In genomic region chr1:46285730-46286477, GRCh38 we compare ENCODE assay signal across 9 cellular contexts. TPM values are rescaled to one million over a fixed set of nuclear protein-coding genes. Genes with fewer than 3 reads are reported as not detected.
DNase-seq lines count a peak whose midpoint lies in the region; ATAC-seq and TF ChIP-seq lines count a peak whose summit lies in the region.
"Had no signal": no experiment of that assay in that cellular context is flagged by ENCODE, and none has a peak within 500 bp of the region (broad histone marks: within the 10 kb centered on the region; RNA-seq: fewer than 3 reads in every experiment).

No MANE protein-coding gene starts in this region.

- ATAC-seq in GM21447 (IDR thresholded peaks at IDR 0.05; ENCODE audit: unreplicated experiment), result no peak
- ATAC-seq in GM19463 (IDR thresholded peaks at IDR 0.05; ENCODE audit: unreplicated experiment), result no peak

- H3K4me3 ChIP-seq in HEK293 (ENCODE audit: low read depth, low read length) (no peak overlapping the region), skeletal muscle tissue (ENCODE audit: low read length in 3 of 3) (no peak overlapping the region), thyroid gland (replicated peaks in 1 of 3) (no peak overlapping the region)

- WGBS in thyroid gland, 2 donors, result 89 to 91% methylated on average over 24 to 26 of the region's 27 CpGs

- CTCF ChIA-PET in HEK293 (lab: Yijun Ruan, JAX), result interaction anchor here (1.3 to 1.5 kb wide), 2 partner anchors 9 to 62 kb away, joined by 3 to 13 read pairs; no protein-coding TSS in a partner anchor

- H3K4me1 ChIP-seq in HEK293 (ENCODE audit: control insufficient read depth, insufficient read depth, low read length) (no peaks in the 10 kb centered on the region), skeletal muscle tissue (ENCODE audit: control insufficient read depth in 3 of 3, insufficient read depth in 3 of 3, low read length in 3 of 3) (peaks cover 25 to 35% (median 27%) of the 10 kb centered on the region in 3 donors), thyroid gland (no peaks in the 10 kb centered on the region)

- intact Hi-C loops in thyroid gland (cut with DNase I), result no loop called here

- DNase-seq in NCI-H524 treated with DMSO at 0.1 percent for 48 hours (lab: John Stamatoyannopoulos, UW) (peak; percentile 86), thyroid gland (no peak), KG1 (lab: John Stamatoyannopoulos, UW) (no peak)
- peak; percentile 41 for DNase-seq in activated naive CD4-positive, alpha-beta T cell treated with anti-CD3 and anti-CD28 coated beads, Interleukin-2, amount 50 U/mL, for 16 hours
- DNase-seq: naive B cell had no signal

- H3K9me3 ChIP-seq in HEK293 (ENCODE audit: control insufficient read depth, insufficient read depth, low read depth, low read length), result no peaks in the 10 kb centered on the region
- H3K9me3 ChIP-seq in skeletal muscle tissue (ENCODE audit: control insufficient read depth in 3 of 3, low read length in 3 of 3), result no peaks in the 10 kb centered on the region
- H3K9me3 ChIP-seq in thyroid gland, result no peaks in the 10 kb centered on the region

- TF ChIP-seq CTCF in HEK293 (tag by site-specific recombination; IDR thresholded peaks at IDR 0.05) (no peak), thyroid gland (IDR thresholded peaks at IDR 0.05) (no peak)

- H3K27ac ChIP-seq in HEK293 (ENCODE audit: extremely low read depth, low read depth, low read length), result 0 out of 2 replicates have a peak overlapping the region, but pooled peaks have one; percentile 1
- peak overlapping the region; percentile 81 for H3K27ac ChIP-seq in skeletal muscle tissue (ENCODE audit: low read depth, low read length)
- no peak overlapping the region for H3K27ac ChIP-seq in thyroid gland

- no peak for TF ChIP-seq POLR2A in thyroid gland (IDR thresholded peaks at IDR 0.05)

- POLR2A ChIA-PET in HEK293 (lab: Yijun Ruan, JAX), result interaction anchor here (0.5 to 2.4 kb wide), 6 partner anchors 10 to 39 kb away, joined by 3 to 8 read pairs (median 5); partner anchors contain the start of genes LRRC41 and UQCRH

- H3K9ac ChIP-seq in skeletal muscle tissue (ENCODE audit: low read depth in 1 of 3, low read length in 3 of 3), result peak overlapping the region in 1 of 3 donors; percentile 35

- H3K36me3 ChIP-seq in HEK293 (ENCODE audit: control insufficient read depth in 2 of 2, insufficient read depth in 1 of 2, low read length in 2 of 2) (peaks cover 11 to 85% of the 10 kb centered on the region in 2 experiments; a peak in 2 of 3 replicates), skeletal muscle tissue (ENCODE audit: control insufficient read depth in 3 of 3, insufficient read depth in 3 of 3, low read length in 3 of 3) (peaks cover 10 to 52% (median 22%) of the 10 kb centered on the region in 3 donors), thyroid gland (peaks cover 17 to 21% of the 10 kb centered on the region in 2 donors)

- H3K27me3 ChIP-seq in skeletal muscle tissue (ENCODE audit: control insufficient read depth in 3 of 3, insufficient read depth in 3 of 3, low read length in 3 of 3) (no peaks in the 10 kb centered on the region), thyroid gland (no peaks in the 10 kb centered on the region)

TF ChIP-seq in HEK293, 187 proteins besides CTCF, POLR2A, EP300 and RAD21 (continues in another document):
- peak; percentile 89 for TF ChIP-seq ZBTB44 (tag by site-specific recombination; IDR thresholded peaks at IDR 0.05)
- TF ChIP-seq ZNF600 (tag by site-specific recombination; IDR thresholded peaks at IDR 0.05), result peak; percentile 85
- TF ChIP-seq TRIM28 (IDR thresholded peaks at IDR 0.05; ENCODE audit: borderline replicate concordance, low read length), result peak; percentile 68; the same call in 1 of the 2 replicates
- peak; percentile 94 for TF ChIP-seq ZIC2 (tag by site-specific recombination; IDR thresholded peaks at IDR 0.05)
- TF ChIP-seq YY2 (tag by site-specific recombination; IDR thresholded peaks at IDR 0.05), result no peak
- no peak for TF ChIP-seq ZNF501 (tag by site-specific recombination; IDR thresholded peaks at IDR 0.05)
- no peak for TF ChIP-seq ZNF610 (tag by site-specific recombination; IDR thresholded peaks at IDR 0.05; ENCODE audit: borderline replicate concordance)
- TF ChIP-seq FEZF1 (tag by site-specific recombination; IDR thresholded peaks at IDR 0.05), result peak; percentile 35; the same call in 1 of the 2 replicates
- TF ChIP-seq ZNF10 (tag by site-specific recombination; IDR thresholded peaks at IDR 0.05), result peak; percentile 55; the same call in 1 of the 2 replicates
- peak; percentile 98 for TF ChIP-seq ZBTB6 (tag by site-specific recombination; IDR thresholded peaks at IDR 0.05)
- no peak for TF ChIP-seq ZNF830 (tag by site-specific recombination; IDR thresholded peaks at IDR 0.05; ENCODE audit: low read depth)
- TF ChIP-seq TSHZ1 (tag by site-specific recombination; IDR thresholded peaks at IDR 0.05; ENCODE audit: borderline replicate concordance), result peak; percentile 56; the same call in 1 of the 2 replicates
- TF ChIP-seq ZNF449 (tag by site-specific recombination; IDR thresholded peaks at IDR 0.05), result peak; percentile 99
- peak; percentile 66 for TF ChIP-seq SP7 (tag by site-specific recombination; IDR thresholded peaks at IDR 0.05)
- TF ChIP-seq OSR2 (tag by site-specific recombination; IDR thresholded peaks at IDR 0.05), result peak; percentile 57

RNA-seq across cellular contexts. Expression of gene LRRC41, which starts 17.5 kb away (rescaled TPM):
- 55.8 TPM for total RNA-seq in skeletal muscle tissue
- total RNA-seq in thyroid gland, result 100 to 1,000 TPM in 2 of 4 donors, 10 to 100 TPM in 2; 73.5 to 111 (median 99.4) TPM

RNA-seq across cellular contexts. Expression of gene UQCRH, which starts 17.6 kb away (rescaled TPM):
- total RNA-seq in skeletal muscle tissue (480 TPM), thyroid gland (100 to 1,000 TPM; 122 to 367 (median 267) TPM)

RNA-seq across cellular contexts. Expression of gene RAD54L, which starts 38.3 kb away (rescaled TPM):
- total RNA-seq in skeletal muscle tissue (3.1 TPM), thyroid gland (1 to 10 TPM in 1 of 4 donors, under 1 TPM in 3; 0.27 to 1.7 (median 0.61) TPM)

RNA-seq across cellular contexts. Expression of gene NSUN4, which starts 54.7 kb away (rescaled TPM):
- total RNA-seq in skeletal muscle tissue (11.5 TPM), thyroid gland (10 to 100 TPM; 23.4 to 40.0 (median 34.9) TPM)

Comparison
In these comparisons a context has a peak if more than half of its experiments do, and no peak if none do; other contexts are left out.
1. H3K27ac ChIP-seq: peak in HEK293 (single experiment) and skeletal muscle tissue (single experiment); none in thyroid gland (0 of 3).
2. DNase-seq: peak in NCI-H524 treated with DMSO at 0.1 percent for 48 hours (single experiment) and activated naive CD4-positive, alpha-beta T cell treated with anti-CD3 and anti-CD28 coated beads, Interleukin-2, amount 50 U/mL, for 16 hours (single experiment); none in thyroid gland (0 of 2) and KG1 (single experiment).